In the genomic region with DNA sequence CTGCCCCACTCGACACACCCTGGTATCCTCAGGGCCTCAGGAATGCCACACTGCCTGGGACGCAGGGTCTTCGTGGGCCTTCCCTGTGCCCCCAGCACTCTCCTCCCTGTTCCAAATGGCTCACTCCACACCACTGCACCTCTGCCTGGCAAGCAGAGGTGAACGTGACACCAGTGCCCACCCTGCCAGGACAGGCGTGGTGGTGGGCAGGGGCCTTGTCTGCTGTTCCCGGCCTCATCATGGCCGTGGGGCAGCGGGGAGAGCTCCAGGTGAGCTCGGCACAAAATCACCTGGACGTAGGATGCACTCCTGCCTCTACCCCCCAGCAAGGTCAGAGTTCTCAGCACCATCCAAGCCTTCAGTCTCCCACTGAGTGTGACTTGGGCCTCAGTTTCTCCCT, we compare ENCODE assay signal across 1 cellular context.
TF ChIP-seq lines count a peak whose summit lies in the region.

No MANE protein-coding gene starts in this region.

TF ChIP-seq in H1, 55 proteins besides CTCF, POLR2A, EP300 and RAD21:
- no peak for TF ChIP-seq POU5F1 (IDR thresholded peaks at IDR 0.05; ENCODE audit: low read depth, low read length)
- no peak for TF ChIP-seq RNF2 (IDR thresholded peaks at IDR 0.05; ENCODE audit: borderline replicate concordance, low read depth, low read length, missing control alignments, poor library complexity, severe bottlenecking)
- no peak for TF ChIP-seq HDAC2 (IDR thresholded peaks at IDR 0.05; ENCODE audit: borderline replicate concordance in 1 of 2, low read depth in 2 of 2, low read length in 2 of 2)
- TF ChIP-seq CREB1 (IDR thresholded peaks at IDR 0.05) = no peak
- no peak for TF ChIP-seq JUND (IDR thresholded peaks at IDR 0.05; ENCODE audit: low read length)
- TF ChIP-seq KDM4A (IDR thresholded peaks at IDR 0.05; ENCODE audit: low read depth, low read length, severe bottlenecking) = no peak
- TF ChIP-seq TCF12 (IDR thresholded peaks at IDR 0.05; ENCODE audit: low read depth, low read length) = no peak
- TF ChIP-seq JUN (IDR thresholded peaks at IDR 0.05; ENCODE audit: low read depth, low read length) = no peak
- no peak for TF ChIP-seq CEBPB (IDR thresholded peaks at IDR 0.05; ENCODE audit: low read depth, low read length)
- TF ChIP-seq BACH1 (IDR thresholded peaks at IDR 0.05; ENCODE audit: low read length) = no peak
- no peak for TF ChIP-seq TAF1 (IDR thresholded peaks at IDR 0.05; ENCODE audit: low read depth, low read length)
- TF ChIP-seq GTF2F1 (IDR thresholded peaks at IDR 0.05; ENCODE audit: borderline replicate concordance, low read depth, low read length) = no peak
- no peak for TF ChIP-seq CBX5 (IDR thresholded peaks at IDR 0.05; ENCODE audit: low read depth, low read length)
- TF ChIP-seq CHD1 (IDR thresholded peaks at IDR 0.05; ENCODE audit: low read depth, low read length) = no peak
- no peak for TF ChIP-seq NRF1 (IDR thresholded peaks at IDR 0.05; ENCODE audit: low read depth, low read length)
- TF ChIP-seq HDAC6 (IDR thresholded peaks at IDR 0.05; ENCODE audit: low read depth, low read length) = no peak
- TF ChIP-seq SP1 (IDR thresholded peaks at IDR 0.05; ENCODE audit: low read depth, low read length) = no peak
- TF ChIP-seq TAF7 (optimal IDR thresholded peaks at IDR 0.05; ENCODE audit: borderline replicate concordance, low read depth, low read length) = no peak
